ENCODE assay signal across 34 cellular contexts in genomic region chr15:66743204-66743603, GRCh38.
"Had no signal": no experiment of that assay in that cellular context is flagged by ENCODE, and none has a peak within 500 bp of the region (broad histone marks: within the 10 kb centered on the region; RNA-seq: fewer than 3 reads in every experiment).

No MANE protein-coding gene starts in this region.

- H3K36me3 Mint-ChIP-seq: activated CD4-positive, alpha-beta memory T cell treated with anti-CD3 and anti-CD28 coated beads for 36 hours; activated CD8-positive, alpha-beta memory T cell treated with anti-CD3 and anti-CD28 coated beads, Interleukin-2, amount 10 ng/mL, durations not matched to agents 7 days and 5 days; activated naive CD4-positive, alpha-beta T cell treated with anti-CD3 and anti-CD28 coated beads, Interleukin-2, amount 50 U/mL, for 24 hours; activated naive CD8-positive, alpha-beta T cell treated with anti-CD3 and anti-CD28 coated beads, Interleukin-2, amount 10 ng/mL, durations not matched to agents 7 days and 5 days had no signal

- H3K4me1 Mint-ChIP-seq: activated B cell treated with CpG ODN at 0.5 μM for 24 hours; activated CD8-positive, alpha-beta memory T cell treated with anti-CD3 and anti-CD28 coated beads, Interleukin-2, amount 10 ng/mL, durations not matched to agents 7 days and 5 days; activated naive CD4-positive, alpha-beta T cell treated with anti-CD3 and anti-CD28 coated beads, Interleukin-2, amount 50 U/mL, for 24 hours; activated naive CD8-positive, alpha-beta T cell treated with anti-CD3 and anti-CD28 coated beads, Interleukin-2, amount 10 ng/mL, durations not matched to agents 7 days and 5 days; activated T-helper 17 cell treated with anti-CD3 and anti-CD28 coated beads, Interleukin-2, amount 50 U/mL, for 72 hours had no signal

- H3K27me3 Mint-ChIP-seq: activated B cell treated with CpG ODN at 0.5 μM for 24 hours; activated CD4-positive, alpha-beta memory T cell treated with anti-CD3 and anti-CD28 coated beads for 36 hours; activated naive CD4-positive, alpha-beta T cell treated with anti-CD3 and anti-CD28 coated beads, Interleukin-2, amount 50 U/mL, for 24 hours; activated naive CD8-positive, alpha-beta T cell treated with anti-CD3 and anti-CD28 coated beads, Interleukin-2, amount 10 ng/mL, durations not matched to agents 7 days and 5 days had no signal

- DNase-seq: activated B cell treated with CpG ODN at 0.5 μM for 24 hours; activated CD4-positive, alpha-beta memory T cell treated with anti-CD3 and anti-CD28 coated beads for 36 hours; activated CD4-positive, alpha-beta T cell treated with anti-CD3 and anti-CD28 coated beads for 4 hours; activated CD4-positive, alpha-beta T cell treated with anti-CD3 and anti-CD28 coated beads, Interleukin-2, amount 50 U/mL, for 1 hour; activated CD4-positive, CD25-positive, alpha-beta regulatory T cell treated with anti-CD3 and anti-CD28 coated beads, Interleukin-2, amount 50 U/mL, for 72 hours; activated CD8-positive, alpha-beta memory T cell treated with anti-CD3 and anti-CD28 coated beads, Interleukin-2, amount 10 ng/mL, durations not matched to agents 7 days and 5 days; activated CD8-positive, alpha-beta memory T cell treated with anti-CD3 and anti-CD28 coated beads, Interleukin-2, amount 50 U/mL, for 48 hours; activated effector memory CD4-positive, alpha-beta T cell treated with anti-CD3 and anti-CD28 coated beads, Interleukin-2, amount 50 U/mL, for 16 hours; activated naive CD4-positive, alpha-beta T cell; activated naive CD8-positive, alpha-beta T cell treated with anti-CD3 and anti-CD28 coated beads, Interleukin-2, amount 10 ng/mL, durations not matched to agents 7 days and 5 days; activated T-cell treated with anti-CD3 and anti-CD28 coated beads, Interleukin-2, amount 50 U/mL, for 72 hours; amygdala; Kasumi-1; MM.1S; MV-4-11; NCI-H1092; NCI-H1436 treated with DMSO at 0.1 percent for 48 hours; NCI-H1694 treated with DMSO at 0.1 percent for 48 hours; NCI-H2029; NCI-H345; NCI-H526; NCI-H748 treated with DMSO at 0.1 percent for 48 hours; NK-92 treated with Interleukin-12 subunit alpha and Interleukin-12 subunit beta, amount 100 ng/mL, for 24 hours; PC-9; Right ventricle myocardium superior; SW 1271; T-helper 1 cell; T-helper 2 cell; T-helper 9 cell had no signal

- H3K9me3 ChIP-seq: ascending aorta had no signal

- H3K9me3 Mint-ChIP-seq: activated B cell treated with CpG ODN at 0.5 μM for 24 hours; activated CD4-positive, alpha-beta memory T cell treated with anti-CD3 and anti-CD28 coated beads for 36 hours; activated naive CD4-positive, alpha-beta T cell treated with anti-CD3 and anti-CD28 coated beads, Interleukin-2, amount 50 U/mL, for 24 hours; activated naive CD8-positive, alpha-beta T cell treated with anti-CD3 and anti-CD28 coated beads, Interleukin-2, amount 10 ng/mL, durations not matched to agents 7 days and 5 days; activated T-cell treated with anti-CD3 and anti-CD28 coated beads, Interleukin-2, amount 50 U/mL, for 72 hours; activated T-helper 17 cell treated with anti-CD3 and anti-CD28 coated beads, Interleukin-2, amount 50 U/mL, for 72 hours had no signal

- H3K27me3 ChIP-seq: ascending aorta, cardiac muscle cell had no signal

- H3K27ac ChIP-seq: PC-9, VCaP had no signal

- H3K4me3 ChIP-seq: cardiac muscle cell, PC-9 had no signal

- H3K27ac Mint-ChIP-seq: activated B cell treated with CpG ODN at 0.5 μM for 24 hours; activated CD4-positive, alpha-beta memory T cell treated with anti-CD3 and anti-CD28 coated beads for 36 hours; activated CD8-positive, alpha-beta memory T cell treated with anti-CD3 and anti-CD28 coated beads, Interleukin-2, amount 10 ng/mL, durations not matched to agents 7 days and 5 days; activated naive CD4-positive, alpha-beta T cell treated with anti-CD3 and anti-CD28 coated beads, Interleukin-2, amount 50 U/mL, for 24 hours; activated naive CD8-positive, alpha-beta T cell treated with anti-CD3 and anti-CD28 coated beads, Interleukin-2, amount 10 ng/mL, durations not matched to agents 7 days and 5 days; activated T-cell treated with anti-CD3 and anti-CD28 coated beads, Interleukin-2, amount 50 U/mL, for 72 hours; activated T-helper 17 cell treated with anti-CD3 and anti-CD28 coated beads, Interleukin-2, amount 50 U/mL, for 72 hours had no signal

- H3K4me3 Mint-ChIP-seq: activated B cell treated with CpG ODN at 0.5 μM for 24 hours; activated CD4-positive, alpha-beta memory T cell treated with anti-CD3 and anti-CD28 coated beads for 36 hours; activated CD8-positive, alpha-beta memory T cell treated with anti-CD3 and anti-CD28 coated beads, Interleukin-2, amount 10 ng/mL, durations not matched to agents 7 days and 5 days; activated naive CD4-positive, alpha-beta T cell treated with anti-CD3 and anti-CD28 coated beads, Interleukin-2, amount 50 U/mL, for 24 hours; activated naive CD8-positive, alpha-beta T cell treated with anti-CD3 and anti-CD28 coated beads, Interleukin-2, amount 10 ng/mL, durations not matched to agents 7 days and 5 days; activated T-cell treated with anti-CD3 and anti-CD28 coated beads, Interleukin-2, amount 50 U/mL, for 72 hours; activated T-helper 17 cell treated with anti-CD3 and anti-CD28 coated beads, Interleukin-2, amount 50 U/mL, for 72 hours had no signal

- H3K36me3 ChIP-seq: ascending aorta had no signal

- H3K4me2 ChIP-seq: PC-9 had no signal

- ATAC-seq: activated CD8-positive, alpha-beta memory T cell treated with anti-CD3 and anti-CD28 coated beads, Interleukin-2, amount 10 ng/mL, durations not matched to agents 7 days and 5 days; activated T-cell treated with anti-CD3 and anti-CD28 coated beads, Interleukin-2, amount 50 U/mL, for 72 hours; activated T-helper 17 cell treated with anti-CD3 and anti-CD28 coated beads, Interleukin-2, amount 50 U/mL, for 72 hours had no signal
